ENCODE assay signal across 8 cellular contexts in genomic region chr19:29605653-29606419, GRCh38. TPM values are rescaled to one million over a fixed set of nuclear protein-coding genes. Genes with fewer than 3 reads are reported as not detected.
A peak's percentile ranks its signal among the peaks of the same experiment; 100 is the strongest.
DNase-seq lines count a peak whose midpoint lies in the region; ATAC-seq, FAIRE-seq and TF ChIP-seq lines count a peak whose summit lies in the region.

Gene POP4 (plus strand): TSS chr19:29606283. CDS start chr19:29606319, 36 bp downstream.

- 2% methylated on average over 47 of the region's 47 CpGs for WGBS in A549 (ENCODE audit: missing lambda C conversion rate)
- 0 to 1% (median 0%) methylated on average over 46 to 47 of the region's 47 CpGs for WGBS in small intestine, 3 donors

- H3K27me3 ChIP-seq in breast epithelium, result no peaks in the 10 kb centered on the region
- H3K27me3 ChIP-seq in iPS-20b (ENCODE audit: insufficient read depth, low read length), result no peaks in the 10 kb centered on the region
- no peaks in the 10 kb centered on the region for H3K27me3 ChIP-seq in small intestine (ENCODE audit: control insufficient read depth in 2 of 2, insufficient read depth in 2 of 2, low read length in 2 of 2)

- no peak for TF ChIP-seq RAD21 in A549 (conservative IDR thresholded peaks at IDR 0.05 in 1 of 2, IDR thresholded peaks at IDR 0.05 in 1 of 2)

- intact Hi-C loops in breast epithelium (cut with DNase I; ENCODE audit: low total_unique reads), result no loop called here

- H3K9ac ChIP-seq in iPS-20b (ENCODE audit: low read depth, low read length), result peak within 1 kb of the TSS; percentile 91

- peak; percentile 98 to 100 for DNase-seq in A549 (ENCODE audit: low read depth in 1 of 2, low spot score in 1 of 2)
- peak; percentile 84 for DNase-seq in NCI-H2196 treated with DMSO at 0.1 percent for 48 hours (lab: John Stamatoyannopoulos, UW; ENCODE audit: unreplicated experiment)
- DNase-seq in breast epithelium (ENCODE audit: low spot score in 2 of 2), result peak; percentile 95 to 96
- DNase-seq in small intestine, result peak; percentile 96

- POLR2A ChIA-PET in A549 (lab: Yijun Ruan, JAX), result interaction anchor here (0.6 to 3.2 kb wide), 50 partner anchors 9 to 1818 kb away, joined by 3 to 110 read pairs (median 4); partner anchors contain the start of genes C19orf12 and PLEKHF1

- FAIRE-seq in A549 (lab: Jason Lieb, UNC) (peak; percentile 99), small intestine (lab: Jason Lieb, UNC) (no peak)

- ATAC-seq in A549 (peak; percentile 89 to 93), GM18867 (IDR thresholded peaks at IDR 0.05; ENCODE audit: unreplicated experiment) (peak; percentile 71), HG03103 (IDR thresholded peaks at IDR 0.05; ENCODE audit: low read depth, unreplicated experiment) (peak; percentile 51)

- peaks cover 12% of the 10 kb centered on the region; the same call in 2 of the 3 replicates for H3K4me1 ChIP-seq in A549
- H3K4me1 ChIP-seq in breast epithelium, result no peaks in the 10 kb centered on the region
- H3K4me1 ChIP-seq in iPS-20b (ENCODE audit: insufficient read depth, low read length), result peaks cover 6% of the 10 kb centered on the region; the same call in 1 of the 2 replicates
- H3K4me1 ChIP-seq in small intestine (ENCODE audit: control insufficient read depth in 2 of 2, insufficient read depth in 1 of 2, low read depth in 1 of 2, low read length in 1 of 2), result peaks cover 0 to 4% of the 10 kb centered on the region in 2 donors

- H3K4me2 ChIP-seq in A549, result peak within 1 kb of the TSS; percentile 92

- TF ChIP-seq EP300 in A549 (IDR thresholded peaks at IDR 0.05), result no peak

- H3K36me3 ChIP-seq in breast epithelium, result no peaks in the 10 kb centered on the region
- H3K36me3 ChIP-seq in iPS-20b (ENCODE audit: insufficient read depth, low read depth, low read length), result 0 out of 2 replicates have a peak, but pooled peaks cover 5% of the 10 kb centered on the region
- peaks cover 0 to 4% of the 10 kb centered on the region in 2 donors for H3K36me3 ChIP-seq in small intestine (ENCODE audit: control insufficient read depth in 2 of 2, insufficient read depth in 2 of 2, low read length in 2 of 2)

- TF ChIP-seq CTCF in A549 (IDR thresholded peaks at IDR 0.05) (no peak), VCaP (conservative IDR thresholded peaks at IDR 0.05) (no peak), breast epithelium (IDR thresholded peaks at IDR 0.05) (no peak)

- CTCF ChIA-PET in A549 (lab: Yijun Ruan, JAX), result interaction anchor here (0.7 to 10.4 kb wide), 16 partner anchors 9 to 1064 kb away, joined by 3 to 490 read pairs (median 4); partner anchors contain the start of genes C19orf12 and PLEKHF1

- peak; percentile 100 for TF ChIP-seq POLR2A in A549 (IDR thresholded peaks at IDR 0.05; ENCODE audit: low read length)
- TF ChIP-seq POLR2A in breast epithelium (IDR thresholded peaks at IDR 0.05), result peak; percentile 95

- H3K9me3 ChIP-seq in A549 (no peaks in the 10 kb centered on the region), breast epithelium (no peaks in the 10 kb centered on the region), iPS-20b (ENCODE audit: insufficient read depth, low read depth, low read length) (no peaks in the 10 kb centered on the region), small intestine (ENCODE audit: control insufficient read depth, low read depth) (no peaks in the 10 kb centered on the region)

- H3K27ac ChIP-seq in A549 (peak within 1 kb of the TSS; percentile 91 to 94), VCaP (peak within 1 kb of the TSS; percentile 85), breast epithelium (peak within 1 kb of the TSS; percentile 95 to 96), iPS-20b (ENCODE audit: low read length) (peak within 1 kb of the TSS; percentile 91), small intestine (ENCODE audit: low read depth in 1 of 2, low read length in 1 of 2) (peak within 1 kb of the TSS; percentile 94 to 96)

- H3K4me3 ChIP-seq in A549, result peak within 1 kb of the TSS; percentile 67
- H3K4me3 ChIP-seq in breast epithelium, result peak within 1 kb of the TSS; percentile 77 to 94 (median 80)
- H3K4me3 ChIP-seq in iPS-20b (ENCODE audit: low read length), result peak within 1 kb of the TSS; percentile 90
- H3K4me3 ChIP-seq in small intestine (ENCODE audit: low read depth in 1 of 2, low read length in 2 of 2), result peak within 1 kb of the TSS; percentile 67 to 69

TF ChIP-seq in A549, 52 proteins besides CTCF, POLR2A, EP300 and RAD21 (continues in another document):
- no peak for TF ChIP-seq NR3C1 (IDR thresholded peaks at IDR 0.05)
- TF ChIP-seq NPAS2 (CRISPR knock-in tag; IDR thresholded peaks at IDR 0.05; ENCODE audit: borderline replicate concordance), result no peak
- TF ChIP-seq CHD2 (IDR thresholded peaks at IDR 0.05; ENCODE audit: low read length, partially characterized antibody), result peak; percentile 18
- peak; percentile 74; the same call in 1 of the 2 replicates for TF ChIP-seq ELK1 (IDR thresholded peaks at IDR 0.05; ENCODE audit: low read depth, low read length)
- TF ChIP-seq EHMT2 (IDR thresholded peaks at IDR 0.05; ENCODE audit: low read depth), result no peak
- no peak for TF ChIP-seq REST (IDR thresholded peaks at IDR 0.05)
- no peak for TF ChIP-seq FOSL2 (IDR thresholded peaks at IDR 0.05)
- peak; percentile 68 for TF ChIP-seq FOSL2 (CRISPR knock-in tag; IDR thresholded peaks at IDR 0.05)
- peak; percentile 54 for TF ChIP-seq GATA3 (IDR thresholded peaks at IDR 0.05; ENCODE audit: borderline replicate concordance)
- TF ChIP-seq MAZ (IDR thresholded peaks at IDR 0.05; ENCODE audit: borderline replicate concordance, low read depth, low read length), result no peak
- TF ChIP-seq NFE2L2 (conservative IDR thresholded peaks at IDR 0.05; ENCODE audit: low read length), result no peak
- no peak for TF ChIP-seq JUNB (IDR thresholded peaks at IDR 0.05)
- TF ChIP-seq RARB (CRISPR knock-in tag; IDR thresholded peaks at IDR 0.05), result no peak
- peak; percentile 93; the same call in 1 of the 2 replicates for TF ChIP-seq KDM5A (IDR thresholded peaks at IDR 0.05)
- TF ChIP-seq JUN (IDR thresholded peaks at IDR 0.05), result peak; percentile 98 to 99
- no peak for TF ChIP-seq HEYL (CRISPR knock-in tag; IDR thresholded peaks at IDR 0.05)
- no peak; the same call in 1 of the 2 replicates for TF ChIP-seq ESRRA (IDR thresholded peaks at IDR 0.05; ENCODE audit: borderline replicate concordance, low read length)
- peak; percentile 94; the same call in 1 of the 2 replicates for TF ChIP-seq PHF8 (IDR thresholded peaks at IDR 0.05; ENCODE audit: borderline replicate concordance, low read depth)
- peak; percentile 75 for TF ChIP-seq MAX (IDR thresholded peaks at IDR 0.05)
- no peak for TF ChIP-seq ZNF302 (CRISPR knock-in tag; IDR thresholded peaks at IDR 0.05)
- 0 out of 2 replicates have a peak, but pooled peaks have one; percentile 42 for TF ChIP-seq E2F6 (IDR thresholded peaks at IDR 0.05; ENCODE audit: borderline replicate concordance, low read depth)

RNA-seq across cellular contexts. Expression of gene POP4, which starts in this region (rescaled TPM):
- 194 and 208 TPM in 2 replicates for polyA plus RNA-seq in A549 (2011; rRNA removed)
- polyA plus RNA-seq in A549 (2012; cell fraction: cytosol; rRNA removed), result 137 and 159 TPM in 2 replicates
- polyA plus RNA-seq in A549 (2012; cell fraction: nucleus; rRNA removed), result 90.9 and 93.5 TPM in 2 replicates
- 202 to 226 TPM (median 206 TPM) in 3 replicates for polyA plus RNA-seq in A549 (2017; fragmentation: RNase III; extraction: RNeasy Plus Mini Kit Qiagen cat#74134 plus additional on column Dnase treatment)
- 114 and 131 TPM in 2 replicates for polyA minus RNA-seq in A549 (2011; rRNA and poly(A)+ RNA removed)
- total RNA-seq in breast epithelium, result 10 to 100 TPM; 52.1 to 63.7 (median 58.7) TPM
- 100 to 1,000 TPM in 1 of 3 donors, 10 to 100 TPM in 2; 79.9 to 102 (median 81.6) TPM for polyA plus RNA-seq in small intestine

Comparison
In these comparisons a context has a peak if more than half of its experiments do, and no peak if none do; other contexts are left out.
1. Peak in every context shown above with its lines: DNase-seq, ATAC-seq, H3K4me3 ChIP-seq and H3K27ac ChIP-seq.